1 cellular context compared by ENCODE assay signal in genomic region chr3:25653322-25653721, GRCh38.
TF ChIP-seq lines count a peak whose summit lies in the region.

No MANE protein-coding gene starts in this region.

TF ChIP-seq in IMR-90, 13 proteins besides CTCF, POLR2A, EP300 and RAD21:
- TF ChIP-seq BHLHE40 (IDR thresholded peaks at IDR 0.05; ENCODE audit: low read depth, low read length), result no peak
- TF ChIP-seq USF2 (IDR thresholded peaks at IDR 0.05; ENCODE audit: low read depth, low read length), result no peak
- no peak for TF ChIP-seq MAZ (IDR thresholded peaks at IDR 0.05; ENCODE audit: borderline replicate concordance, low read depth, low read length)
- TF ChIP-seq NFE2L2 (IDR thresholded peaks at IDR 0.05; ENCODE audit: low read depth, low read length), result no peak
- TF ChIP-seq MXI1 (IDR thresholded peaks at IDR 0.05; ENCODE audit: borderline replicate concordance, low read depth, low read length), result no peak
- no peak for TF ChIP-seq MAFK (IDR thresholded peaks at IDR 0.05; ENCODE audit: low read depth, low read length)
- no peak for TF ChIP-seq SMC3 (IDR thresholded peaks at IDR 0.05; ENCODE audit: low read depth, low read length)
- TF ChIP-seq CHD1 (IDR thresholded peaks at IDR 0.05; ENCODE audit: low read depth, low read length), result no peak
